ENCODE assay signal across 19 cellular contexts in genomic region chr19:13505164-13505695, GRCh38. TPM values are rescaled to one million over a fixed set of nuclear protein-coding genes. Genes with fewer than 3 reads are reported as not detected.
A peak's percentile ranks its signal among the peaks of the same experiment; 100 is the strongest.
DNase-seq lines count a peak whose midpoint lies in the region; ATAC-seq and TF ChIP-seq lines count a peak whose summit lies in the region.
"Had no signal": no experiment of that assay in that cellular context is flagged by ENCODE, and none has a peak within 500 bp of the region (broad histone marks: within the 10 kb centered on the region; RNA-seq: fewer than 3 reads in every experiment).

No MANE protein-coding gene starts in this region.

- H4K20me1 ChIP-seq in BLaER1 (no peaks in the 10 kb centered on the region), neural progenitor cell (ENCODE audit: low read depth) (peaks cover 23% of the 10 kb centered on the region)

- H3K9me3 Mint-ChIP-seq in neural progenitor cell: no peaks in the 10 kb centered on the region
- H3K9me3 Mint-ChIP-seq: activated CD4-positive, alpha-beta T cell treated with anti-CD3 and anti-CD28 coated beads, Interleukin-2, amount 10 ng/mL, durations not matched to agents 24 days and 14 days had no signal

- H3K27ac ChIP-seq in BLaER1 (no peak overlapping the region), neural progenitor cell (no peak overlapping the region)
- H3K27ac ChIP-seq: foreskin keratinocyte, KMS-11, neutrophil, SJCRH30 had no signal

- peak overlapping the region; percentile 96 for H2AFZ ChIP-seq in neural progenitor cell (replicated peaks)

- peak overlapping the region; percentile 89 for H3K4me3 Mint-ChIP-seq in neural progenitor cell
- H3K4me3 Mint-ChIP-seq: activated CD4-positive, alpha-beta T cell treated with anti-CD3 and anti-CD28 coated beads, Interleukin-2, amount 10 ng/mL, durations not matched to agents 24 days and 14 days had no signal

- peaks cover 35% of the 10 kb centered on the region for H3K27me3 Mint-ChIP-seq in neural progenitor cell (ENCODE audit: insufficient read depth, low read depth)

- ATAC-seq in GM21390 (IDR thresholded peaks at IDR 0.05; ENCODE audit: unreplicated experiment): no peak
- ATAC-seq in GM21825 (IDR thresholded peaks at IDR 0.05; ENCODE audit: unreplicated experiment): no peak
- ATAC-seq: foreskin keratinocyte had no signal

- H3K4me1 Mint-ChIP-seq in neural progenitor cell: peaks cover 18% of the 10 kb centered on the region
- H3K4me1 Mint-ChIP-seq: activated CD4-positive, alpha-beta T cell treated with anti-CD3 and anti-CD28 coated beads, Interleukin-2, amount 10 ng/mL, durations not matched to agents 24 days and 14 days had no signal

- H3K27me3 ChIP-seq in BLaER1: peaks cover 66% of the 10 kb centered on the region
- H3K27me3 ChIP-seq in NT2/D1 (ENCODE audit: insufficient read depth, insufficient read length): peaks cover 36% of the 10 kb centered on the region
- peaks cover 57% of the 10 kb centered on the region for H3K27me3 ChIP-seq in neural progenitor cell

- TF ChIP-seq CTCF in fibroblast of the aortic adventitia (IDR thresholded peaks at IDR 0.05; ENCODE audit: insufficient read depth, low read length) (no peak), neural progenitor cell (IDR thresholded peaks at IDR 0.05) (no peak)

- H3K27ac Mint-ChIP-seq in neural progenitor cell: no peak overlapping the region
- H3K27ac Mint-ChIP-seq: activated CD4-positive, alpha-beta T cell treated with anti-CD3 and anti-CD28 coated beads, Interleukin-2, amount 10 ng/mL, durations not matched to agents 24 days and 14 days had no signal

- H3K4me3 ChIP-seq in BLaER1 (peak overlapping the region; percentile 66), NT2/D1 (ENCODE audit: insufficient read length, low read depth) (peak overlapping the region; percentile 39), fibroblast of the aortic adventitia (ENCODE audit: low read depth, low read length) (peak overlapping the region; percentile 62), neural progenitor cell (peak overlapping the region; percentile 98)
- H3K4me3 ChIP-seq: SJCRH30 had no signal

- peaks cover 12% of the 10 kb centered on the region for H3F3A ChIP-seq in neural progenitor cell (ENCODE audit: low read depth)

- H3K4me1 ChIP-seq in BLaER1 (peaks cover 17% of the 10 kb centered on the region), NT2/D1 (ENCODE audit: insufficient read depth, insufficient read length) (no peaks in the 10 kb centered on the region), neural progenitor cell (peaks cover 26% of the 10 kb centered on the region)
- H3K4me1 ChIP-seq: foreskin keratinocyte, SJCRH30 had no signal

- H3K4me2 ChIP-seq in BLaER1 (peak overlapping the region; percentile 61), neural progenitor cell (peak overlapping the region; percentile 85)
- H3K4me2 ChIP-seq: KMS-11 had no signal

- H3K9me3 ChIP-seq in BLaER1: no peaks in the 10 kb centered on the region
- no peaks in the 10 kb centered on the region for H3K9me3 ChIP-seq in NT2/D1 (ENCODE audit: insufficient read depth, low read length)
- no peaks in the 10 kb centered on the region for H3K9me3 ChIP-seq in neural progenitor cell (ENCODE audit: low read depth)
- H3K9me3 ChIP-seq: neutrophil, SJCRH30 had no signal

- H3K36me3 Mint-ChIP-seq in neural progenitor cell: no peaks in the 10 kb centered on the region

- H3K79me2 ChIP-seq in neural progenitor cell (ENCODE audit: low read depth): peaks cover 14% of the 10 kb centered on the region

- H3K36me3 ChIP-seq in BLaER1 (no peaks in the 10 kb centered on the region), NT2/D1 (ENCODE audit: insufficient read depth, insufficient read length, low read length) (no peaks in the 10 kb centered on the region), neural progenitor cell (no peaks in the 10 kb centered on the region)
- H3K36me3 ChIP-seq: neutrophil, SJCRH30 had no signal

- H3K9ac ChIP-seq in BLaER1 (no peak overlapping the region; the same call in 1 of the 2 replicates), NT2/D1 (ENCODE audit: insufficient read length, low read depth) (peak overlapping the region; percentile 34), neural progenitor cell (no peak overlapping the region)
- H3K9ac ChIP-seq: KMS-11 had no signal

- DNase-seq in NT2/D1 (ENCODE audit: low read depth, low spot score) (no peak), fibroblast of the aortic adventitia (ENCODE audit: low read depth) (no peak), neural progenitor cell (ENCODE audit: low spot score) (no peak), midbrain (lab: John Stamatoyannopoulos, UW) (no peak)
- DNase-seq in stimulated activated CD4-positive, alpha-beta T cell treated with anti-CD3 and anti-CD28 coated beads, Interleukin-2, amount 100 ng/mL, for 24 hours: no peak
- DNase-seq: activated CD8-positive, alpha-beta memory T cell treated with anti-CD3 and anti-CD28 coated beads, Interleukin-2, amount 50 U/mL, for 48 hours; foreskin keratinocyte; NCI-H1048; NCI-H2081 treated with DMSO at 0.1 percent for 48 hours; NCI-H524 treated with DMSO at 0.1 percent for 48 hours; OCI-M1; SJCRH30; T-helper 9 cell had no signal

RNA-seq across cellular contexts. Expression of gene CACNA1A, which starts 1.0 kb away (rescaled TPM):
- 13.7 and 42.8 TPM in 2 replicates for total RNA-seq in fibroblast of the aortic adventitia (ENCODE audit: low replicate concordance)
- 16.5 and 22.5 TPM in 2 replicates for total RNA-seq in neural progenitor cell (ENCODE audit: low replicate concordance)

Comparison
In these comparisons a context has a peak if more than half of its experiments do, and no peak if none do; other contexts are left out.
1. H3K4me3 ChIP-seq: peak in every context shown above with its lines; median percentile 98 in neural progenitor cell; 66 in BLaER1; 62 in fibroblast of the aortic adventitia; 39 in NT2/D1.